17 cellular contexts compared by ENCODE assay signal in the genomic region with DNA sequence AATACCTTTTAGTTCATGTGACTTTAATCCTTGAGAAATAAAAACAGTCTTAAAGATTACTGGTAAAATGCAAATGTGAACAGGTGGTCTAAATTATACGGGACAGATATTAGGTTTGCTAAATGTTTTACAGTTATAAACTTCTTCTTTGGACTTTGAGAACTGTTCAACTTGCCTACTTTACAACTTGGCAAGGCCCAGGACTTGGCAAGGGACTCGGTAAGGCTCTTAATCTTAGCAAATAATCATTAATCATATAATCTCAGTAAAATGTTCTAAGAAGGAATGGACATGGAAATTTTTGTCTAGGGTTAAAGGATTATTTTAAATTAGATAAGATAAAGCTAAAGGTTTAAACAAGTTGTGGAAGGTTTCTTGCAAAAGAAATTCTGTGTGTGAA. TPM values are rescaled to one million over a fixed set of nuclear protein-coding genes. Genes with fewer than 3 reads are reported as not detected.
DNase-seq lines count a peak whose midpoint lies in the region; ATAC-seq, FAIRE-seq and TF ChIP-seq lines count a peak whose summit lies in the region.
"Had no signal": no experiment of that assay in that cellular context is flagged by ENCODE, and none has a peak within 500 bp of the region (broad histone marks: within the 10 kb centered on the region; RNA-seq: fewer than 3 reads in every experiment).

No MANE protein-coding gene starts in this region.

- no peak overlapping the region for H3K27ac Mint-ChIP-seq in T-cell
- H3K27ac Mint-ChIP-seq: B cell; CD8-positive, alpha-beta T cell; H9 had no signal

- 20 to 47% (median 27%) methylated on average over 2 of the region's 2 CpGs for WGBS in small intestine, 3 donors

- peaks cover 5% of the 10 kb centered on the region for H3K36me3 Mint-ChIP-seq in T-cell

- H3K27ac ChIP-seq in SK-N-MC: peak overlapping the region; percentile 62
- H3K27ac ChIP-seq in small intestine (ENCODE audit: low read depth in 1 of 2, low read length in 1 of 2): no peak overlapping the region
- H3K27ac ChIP-seq: BLaER1 treated with 17β-estradiol and CSF1 and Interleukin-3, amounts not matched to agents 10 nM and 100 nM had no signal

- no peak overlapping the region for H3K4me3 Mint-ChIP-seq in T-cell
- H3K4me3 Mint-ChIP-seq: B cell; CD8-positive, alpha-beta T cell; H9 had no signal

- no peak for ATAC-seq in T-cell (replicated peaks in 1 of 4)
- ATAC-seq: CD8-positive, alpha-beta T cell; HepG2 had no signal

- peaks cover 0 to 6% of the 10 kb centered on the region in 2 donors for H3K4me1 ChIP-seq in small intestine (ENCODE audit: control insufficient read depth in 2 of 2, insufficient read depth in 1 of 2, low read depth in 1 of 2, low read length in 1 of 2)

- H3K9ac ChIP-seq in SK-N-MC (ENCODE audit: insufficient read length): peak overlapping the region; percentile 45
- H3K9ac ChIP-seq: BLaER1 treated with 17β-estradiol and CSF1 and Interleukin-3, amounts not matched to agents 10 nM and 100 nM had no signal

- H3K9me3 Mint-ChIP-seq in T-cell: no peaks in the 10 kb centered on the region
- H3K9me3 Mint-ChIP-seq: CD8-positive, alpha-beta T cell had no signal

- no peaks in the 10 kb centered on the region for H3K36me3 ChIP-seq in SK-N-MC (ENCODE audit: insufficient read depth, low read length)
- no peaks in the 10 kb centered on the region for H3K36me3 ChIP-seq in small intestine (ENCODE audit: control insufficient read depth in 2 of 2, insufficient read depth in 2 of 2, low read length in 2 of 2)

- H3K27me3 Mint-ChIP-seq in T-cell: no peaks in the 10 kb centered on the region
- H3K27me3 Mint-ChIP-seq: B cell had no signal

- no peak for DNase-seq in SK-N-MC (ENCODE audit: low read depth, low spot score)
- peak; percentile 19 for DNase-seq in amniotic epithelial cell (ENCODE audit: low read depth)
- DNase-seq in fibroblast of the aortic adventitia (ENCODE audit: low read depth): peak; percentile 35
- peak; percentile 80 for DNase-seq in small intestine
- DNase-seq in cerebellar cortex (ENCODE audit: low spot score): no peak
- no peak for DNase-seq in T-cell
- DNase-seq in NCI-H2196 treated with DMSO at 0.1 percent for 48 hours (lab: John Stamatoyannopoulos, UW; ENCODE audit: unreplicated experiment): no peak
- DNase-seq: Calu3; CD8-positive, alpha-beta T cell; DMS79 treated with DMSO at 0.1 percent for 48 hours; GF-D8; H9 had no signal

- peaks cover 12 to 23% (median 17%) of the 10 kb centered on the region in 3 donors for H3K4me1 Mint-ChIP-seq in T-cell

- no peaks in the 10 kb centered on the region for H3K27me3 ChIP-seq in small intestine (ENCODE audit: control insufficient read depth in 2 of 2, insufficient read depth in 2 of 2, low read length in 2 of 2)
- H3K27me3 ChIP-seq: BLaER1 treated with 17β-estradiol and CSF1 and Interleukin-3, amounts not matched to agents 10 nM and 100 nM had no signal

- no peaks in the 10 kb centered on the region for H3K9me3 ChIP-seq in SK-N-MC (ENCODE audit: low read depth, low read length)
- no peaks in the 10 kb centered on the region for H3K9me3 ChIP-seq in small intestine (ENCODE audit: control insufficient read depth, low read depth)
- H3K9me3 ChIP-seq: BLaER1 treated with 17β-estradiol and CSF1 and Interleukin-3, amounts not matched to agents 10 nM and 100 nM had no signal

- POLR2A ChIA-PET in T-cell (lab: Charles Lee): no interaction called here

- CTCF ChIA-PET in T-cell (lab: Charles Lee): interaction anchor here (0.7 to 1.2 kb wide), 3 partner anchors 9 to 339 kb away, joined by 3 to 4 read pairs (median 3); partner anchors contain the start of gene STK17A (in 1 of the 2)

- FAIRE-seq in small intestine (lab: Jason Lieb, UNC): peak; percentile 57
- FAIRE-seq: GM19239, H1, HepG2 had no signal

- TF ChIP-seq CTCF in fibroblast of the aortic adventitia (IDR thresholded peaks at IDR 0.05; ENCODE audit: insufficient read depth, low read length): no peak

- H3K4me3 ChIP-seq in SK-N-MC (no peak overlapping the region), fibroblast of the aortic adventitia (ENCODE audit: low read depth, low read length) (no peak overlapping the region), small intestine (ENCODE audit: low read depth in 1 of 2, low read length in 2 of 2) (no peak overlapping the region)
- H3K4me3 ChIP-seq: BLaER1 treated with 17β-estradiol and CSF1 and Interleukin-3, amounts not matched to agents 10 nM and 100 nM had no signal

RNA-seq across cellular contexts. Expression of gene UBE2D4, which starts 4.8 kb away (rescaled TPM):
- total RNA-seq in fibroblast of the aortic adventitia (ENCODE audit: low replicate concordance) (12.0 and 32.3 TPM in 2 replicates), T-cell (10 to 100 TPM in 3 of 5 donors, 1 to 10 TPM in 2; 6.7 to 12.8 (median 10.4) TPM)
- polyA plus RNA-seq in small intestine: 10 to 100 TPM; 10.2 to 13.6 (median 10.3) TPM

RNA-seq across cellular contexts. Expression of gene URGCP, which starts 15.0 kb away (rescaled TPM):
- total RNA-seq in fibroblast of the aortic adventitia (ENCODE audit: low replicate concordance): 10.1 and 24.7 TPM in 2 replicates
- 10 to 100 TPM; 22.5 to 56.4 (median 47.3) TPM for polyA plus RNA-seq in small intestine
- 10 to 100 TPM; 22.3 to 35.2 (median 33.6) TPM for total RNA-seq in T-cell

RNA-seq across cellular contexts. Expression of gene MRPS24, which starts 52.1 kb away (rescaled TPM):
- 82.1 and 137 TPM in 2 replicates for total RNA-seq in fibroblast of the aortic adventitia (ENCODE audit: low replicate concordance)
- polyA plus RNA-seq in small intestine: 100 to 1,000 TPM; 131 to 174 (median 137) TPM
- 10 to 100 TPM; 44.6 to 71.6 (median 58.4) TPM for total RNA-seq in T-cell

Comparison
In these comparisons a context has a peak if more than half of its experiments do, and no peak if none do; other contexts are left out.
1. DNase-seq: peak in amniotic epithelial cell (single experiment), fibroblast of the aortic adventitia (single experiment) and small intestine (single experiment); none in SK-N-MC (single experiment), cerebellar cortex (single experiment), T-cell (0 of 34) and NCI-H2196 treated with DMSO at 0.1 percent for 48 hours (single experiment).